In genomic region chr2:130819915-130820861, GRCh38 we compare ENCODE assay signal across 13 cellular contexts. TPM values are rescaled to one million over a fixed set of nuclear protein-coding genes. Genes with fewer than 3 reads are reported as not detected.
DNase-seq lines count a peak whose midpoint lies in the region; ATAC-seq and TF ChIP-seq lines count a peak whose summit lies in the region.
"Had no signal": no experiment of that assay in that cellular context is flagged by ENCODE, and none has a peak within 500 bp of the region (broad histone marks: within the 10 kb centered on the region; RNA-seq: fewer than 3 reads in every experiment).

No MANE protein-coding gene starts in this region.

- H3K4me1 ChIP-seq in gastrocnemius medialis = no peaks in the 10 kb centered on the region

- no peaks in the 10 kb centered on the region for H3K27me3 ChIP-seq in gastrocnemius medialis

- H3K9me3 Mint-ChIP-seq in mesothelial cell of epicardium = no peaks in the 10 kb centered on the region
- no peaks in the 10 kb centered on the region for H3K9me3 Mint-ChIP-seq in activated CD8-positive, alpha-beta T cell treated with anti-CD3 and anti-CD28 coated beads, Interleukin-2, amount 10 ng/mL, durations not matched to agents 7 days and 5 days (ENCODE audit: insufficient read depth)
- H3K9me3 Mint-ChIP-seq: effector memory CD8-positive, alpha-beta T cell had no signal

- peak; percentile 48 for DNase-seq in A172 (ENCODE audit: low spot score)
- DNase-seq in NCI-H69 (lab: John Stamatoyannopoulos, UW) = peak; percentile 23
- peak; percentile 83 for DNase-seq in epithelial cell of esophagus (ENCODE audit: low read depth)
- DNase-seq in mesothelial cell of epicardium (ENCODE audit: low spot score in 2 of 2, unreplicated experiment in 2 of 2) = no peak
- DNase-seq in activated CD8-positive, alpha-beta T cell treated with anti-CD3 and anti-CD28 coated beads, Interleukin-2, amount 10 ng/mL, durations not matched to agents 7 days and 5 days = no peak
- DNase-seq in gastrocnemius medialis = no peak
- no peak for DNase-seq in DMS53 treated with DMSO at 0.1 percent for 48 hours (lab: John Stamatoyannopoulos, UW; ENCODE audit: unreplicated experiment)
- DNase-seq: ACHN; activated T-cell treated with anti-CD3 and anti-CD28 coated beads for 4 hours; effector memory CD8-positive, alpha-beta T cell; NCI-H1105 had no signal

- H3K4me3 ChIP-seq in epithelial cell of esophagus (ENCODE audit: low read length) (no peak overlapping the region), gastrocnemius medialis (no peak overlapping the region)

- H3K36me3 ChIP-seq in gastrocnemius medialis = no peaks in the 10 kb centered on the region

- TF ChIP-seq CTCF in epithelial cell of esophagus (IDR thresholded peaks at IDR 0.05; ENCODE audit: insufficient read depth, low read depth, low read length, missing control alignments) (no peak), mesothelial cell of epicardium (IDR thresholded peaks at IDR 0.05; ENCODE audit: unreplicated experiment) (no peak), gastrocnemius medialis (IDR thresholded peaks at IDR 0.05 in 4 of 5, conservative IDR thresholded peaks at IDR 0.05 in 1 of 5) (no peak)

- H3K36me3 Mint-ChIP-seq in mesothelial cell of epicardium = no peaks in the 10 kb centered on the region
- H3K36me3 Mint-ChIP-seq in activated CD8-positive, alpha-beta T cell treated with anti-CD3 and anti-CD28 coated beads, Interleukin-2, amount 10 ng/mL, durations not matched to agents 7 days and 5 days (ENCODE audit: low read depth) = no peaks in the 10 kb centered on the region

- H3K27ac ChIP-seq in gastrocnemius medialis = no peak overlapping the region

- in situ Hi-C loops in gastrocnemius medialis (cut with MboI; ENCODE audit: low sequenced_read_pairs in 4 of 4) = no loop called here

- ATAC-seq in activated CD8-positive, alpha-beta T cell treated with anti-CD3 and anti-CD28 coated beads, Interleukin-2, amount 10 ng/mL, durations not matched to agents 7 days and 5 days = no peak
- ATAC-seq in gastrocnemius medialis (no peak), HG02588 (IDR thresholded peaks at IDR 0.05; ENCODE audit: unreplicated experiment) (no peak)
- ATAC-seq: effector memory CD8-positive, alpha-beta T cell had no signal

- intact Hi-C loops in gastrocnemius medialis (cut with DNase I; ENCODE audit: low total_unique reads) = no loop called here

- H3K9me3 ChIP-seq in gastrocnemius medialis = no peaks in the 10 kb centered on the region

- POLR2A ChIA-PET in activated CD8-positive, alpha-beta T cell treated with anti-CD3 and anti-CD28 coated beads, Interleukin-2, amount 10 ng/mL, durations not matched to agents 7 days and 5 days (lab: Charles Lee) = no interaction called here

- H3K27ac Mint-ChIP-seq in mesothelial cell of epicardium = peak overlapping the region; percentile 64
- no peak overlapping the region for H3K27ac Mint-ChIP-seq in activated CD8-positive, alpha-beta T cell treated with anti-CD3 and anti-CD28 coated beads, Interleukin-2, amount 10 ng/mL, durations not matched to agents 7 days and 5 days
- H3K27ac Mint-ChIP-seq: memory B cell had no signal

- H3K27me3 Mint-ChIP-seq in mesothelial cell of epicardium (ENCODE audit: low read depth) = no peaks in the 10 kb centered on the region
- peaks cover 6% of the 10 kb centered on the region for H3K27me3 Mint-ChIP-seq in activated CD8-positive, alpha-beta T cell treated with anti-CD3 and anti-CD28 coated beads, Interleukin-2, amount 10 ng/mL, durations not matched to agents 7 days and 5 days (ENCODE audit: low read depth)

- H3K4me3 Mint-ChIP-seq in mesothelial cell of epicardium = no peak overlapping the region
- H3K4me3 Mint-ChIP-seq in activated CD8-positive, alpha-beta T cell treated with anti-CD3 and anti-CD28 coated beads, Interleukin-2, amount 10 ng/mL, durations not matched to agents 7 days and 5 days = no peak overlapping the region
- H3K4me3 Mint-ChIP-seq: effector memory CD8-positive, alpha-beta T cell; memory B cell had no signal

- H3K4me1 Mint-ChIP-seq in mesothelial cell of epicardium = peaks cover 23% of the 10 kb centered on the region
- H3K4me1 Mint-ChIP-seq in activated CD8-positive, alpha-beta T cell treated with anti-CD3 and anti-CD28 coated beads, Interleukin-2, amount 10 ng/mL, durations not matched to agents 7 days and 5 days (ENCODE audit: low read depth) = peaks cover 24% of the 10 kb centered on the region

- CTCF ChIA-PET in activated CD8-positive, alpha-beta T cell treated with anti-CD3 and anti-CD28 coated beads, Interleukin-2, amount 10 ng/mL, durations not matched to agents 7 days and 5 days (lab: Charles Lee) = interaction anchor here (0.5 to 1.1 kb wide), 2 partner anchors 53 to 88 kb away, joined by 3 to 4 read pairs; no protein-coding TSS in a partner anchor

- TF ChIP-seq POLR2A in gastrocnemius medialis (IDR thresholded peaks at IDR 0.05) = no peak

RNA-seq across cellular contexts. Expression of gene ARHGEF4, which starts 16.5 kb away (rescaled TPM):
- 6.6 and 12.2 TPM in 2 replicates for total RNA-seq in A172 (2014; rRNA removed; shearing (Covaris generic))
- total RNA-seq in mesothelial cell of epicardium = 20.9 to 25.5 TPM (median 23.9 TPM) in 3 replicates
- total RNA-seq in activated CD8-positive, alpha-beta T cell treated with anti-CD3 and anti-CD28 coated beads, Interleukin-2, amount 10 ng/mL, durations not matched to agents 7 days and 5 days = 1 to 10 TPM; 2.9 to 3.3 TPM
- 10 to 100 TPM in 1 of 4 donors, 1 to 10 TPM in 3; 1.0 to 14.8 (median 5.1) TPM for total RNA-seq in gastrocnemius medialis

Comparison
In these comparisons a context has a peak if more than half of its experiments do, and no peak if none do; other contexts are left out.
1. DNase-seq: peak in A172 (single experiment), NCI-H69 (single experiment) and epithelial cell of esophagus (single experiment); none in mesothelial cell of epicardium (0 of 2), activated CD8-positive, alpha-beta T cell treated with anti-CD3 and anti-CD28 coated beads, Interleukin-2, amount 10 ng/mL, durations not matched to agents 7 days and 5 days (single experiment), gastrocnemius medialis (0 of 2) and DMS53 treated with DMSO at 0.1 percent for 48 hours (single experiment).